In genomic region chr5:133930061-133930823, GRCh38 we compare ENCODE assay signal across 8 cellular contexts. TPM values are rescaled to one million over a fixed set of nuclear protein-coding genes. Genes with fewer than 3 reads are reported as not detected.
DNase-seq lines count a peak whose midpoint lies in the region; ATAC-seq and TF ChIP-seq lines count a peak whose summit lies in the region.

No MANE protein-coding gene starts in this region.

- no peak for DNase-seq in CD14-positive monocyte (ENCODE audit: low spot score)
- DNase-seq in GM23338 (ENCODE audit: low spot score): no peak
- DNase-seq in activated CD4-positive, CD25-positive, alpha-beta regulatory T cell treated with anti-CD3 and anti-CD28 coated beads, Interleukin-2, amount 50 U/mL, for 72 hours: peak; percentile 45
- peak; percentile 20 to 43 for DNase-seq in central memory CD8-positive, alpha-beta T cell (ENCODE audit: low spot score in 2 of 2)
- DNase-seq in stimulated activated CD4-positive, alpha-beta T cell treated with anti-CD3 and anti-CD28 coated beads, Interleukin-4, amount 100 ng/mL, for 1 hour: peak; percentile 70
- no peak for DNase-seq in endothelial cell (ENCODE audit: low spot score)
- no peak for DNase-seq in MM.1S
- DNase-seq in stomach: no peak

- H3K4me1 Mint-ChIP-seq in CD14-positive monocyte: peaks cover 34% of the 10 kb centered on the region
- H3K4me1 Mint-ChIP-seq in GM23338: no peaks in the 10 kb centered on the region; the same call in 2 of the 3 replicates
- peaks cover 10% of the 10 kb centered on the region for H3K4me1 Mint-ChIP-seq in central memory CD8-positive, alpha-beta T cell
- H3K4me1 Mint-ChIP-seq in endothelial cell (ENCODE audit: unreplicated experiment): peaks cover 6% of the 10 kb centered on the region

- 61 to 79% (median 75%) methylated on average over 15 to 16 of the region's 16 CpGs for WGBS in stomach, 5 donors

- H3K27me3 ChIP-seq in GM23338 (ENCODE audit: insufficient read depth): no peaks in the 10 kb centered on the region
- no peaks in the 10 kb centered on the region for H3K27me3 ChIP-seq in MM.1S (replicated peaks; ENCODE audit: insufficient read depth, low read length)
- no peaks in the 10 kb centered on the region for H3K27me3 ChIP-seq in stomach

- H3K4me2 ChIP-seq in GM23338 (no peak overlapping the region), MM.1S (ENCODE audit: low read depth, low read length) (no peak overlapping the region)

- H3K9me2 ChIP-seq in GM23338 (ENCODE audit: insufficient read depth) (no peaks in the 10 kb centered on the region), MM.1S (replicated peaks; ENCODE audit: insufficient read depth, low read length) (no peaks in the 10 kb centered on the region)

- H3K9me3 Mint-ChIP-seq in CD14-positive monocyte (no peaks in the 10 kb centered on the region), GM23338 (no peaks in the 10 kb centered on the region; the same call in 2 of the 3 replicates), endothelial cell (ENCODE audit: unreplicated experiment) (no peaks in the 10 kb centered on the region)
- no peaks in the 10 kb centered on the region for H3K9me3 Mint-ChIP-seq in central memory CD8-positive, alpha-beta T cell

- H2AFZ ChIP-seq in GM23338 (0 out of 2 replicates have a peak overlapping the region, but pooled peaks have one; percentile 18), MM.1S (ENCODE audit: low read length) (no peak overlapping the region)

- no peak overlapping the region for H3K27ac ChIP-seq in GM23338 (ENCODE audit: low read depth)
- H3K27ac ChIP-seq in MM.1S (ENCODE audit: low read length): no peak overlapping the region
- H3K27ac ChIP-seq in stomach: no peak overlapping the region

- H3K36me3 Mint-ChIP-seq in CD14-positive monocyte (peaks cover 0 to 1% of the 10 kb centered on the region in 2 donors), GM23338 (ENCODE audit: low read depth) (peaks cover 4% of the 10 kb centered on the region; the same call in 1 of the 3 replicates), endothelial cell (ENCODE audit: low read depth, unreplicated experiment) (no peaks in the 10 kb centered on the region)
- H3K36me3 Mint-ChIP-seq in central memory CD8-positive, alpha-beta T cell (ENCODE audit: insufficient read depth): peaks cover 4% of the 10 kb centered on the region

- H3K4me3 ChIP-seq in GM23338 (no peak overlapping the region), MM.1S (ENCODE audit: low read length) (no peak overlapping the region), stomach (no peak overlapping the region)

- no peak overlapping the region for H3K9ac ChIP-seq in MM.1S (ENCODE audit: low read length)

- peak overlapping the region; percentile 70 to 87 for H3K4me3 Mint-ChIP-seq in CD14-positive monocyte
- H3K4me3 Mint-ChIP-seq in GM23338: no peak overlapping the region
- peak overlapping the region; percentile 63 for H3K4me3 Mint-ChIP-seq in central memory CD8-positive, alpha-beta T cell
- H3K4me3 Mint-ChIP-seq in endothelial cell (ENCODE audit: unreplicated experiment): no peak overlapping the region

- intact Hi-C loops in CD14-positive monocyte (cut with micrococcal nuclease) (loop anchor here in 1 of 2 donors (10.0 kb wide), 1 partner anchor 375 kb away; no protein-coding TSS in a partner anchor), stomach (cut with DNase I; ENCODE audit: low total_unique reads) (loop anchor here (10.0 kb wide), 1 partner anchor 505 kb away; no protein-coding TSS in a partner anchor)

- TF ChIP-seq CTCF in CD14-positive monocyte (IDR thresholded peaks at IDR 0.05) (no peak), GM23338 (conservative IDR thresholded peaks at IDR 0.05; ENCODE audit: low read depth in 2 of 2) (no peak), endothelial cell (IDR thresholded peaks at IDR 0.05; ENCODE audit: unreplicated experiment) (no peak), MM.1S (IDR thresholded peaks at IDR 0.05; ENCODE audit: low read length) (no peak), stomach (IDR thresholded peaks at IDR 0.05) (no peak)

- H3K27me3 Mint-ChIP-seq in CD14-positive monocyte (ENCODE audit: low read depth in 3 of 3): peaks cover 5 to 10% (median 6%) of the 10 kb centered on the region in 3 donors
- H3K27me3 Mint-ChIP-seq in GM23338 (ENCODE audit: insufficient read depth, low read depth, poor library complexity): peaks cover 9% of the 10 kb centered on the region
- H3K27me3 Mint-ChIP-seq in central memory CD8-positive, alpha-beta T cell: no peaks in the 10 kb centered on the region
- peaks cover 4% of the 10 kb centered on the region for H3K27me3 Mint-ChIP-seq in endothelial cell (ENCODE audit: unreplicated experiment)

- H3K36me3 ChIP-seq in GM23338 (ENCODE audit: insufficient read depth) (no peaks in the 10 kb centered on the region), MM.1S (replicated peaks; ENCODE audit: insufficient read depth, low read length) (no peaks in the 10 kb centered on the region), stomach (no peaks in the 10 kb centered on the region)

- H3K79me2 ChIP-seq in GM23338 (replicated peaks; ENCODE audit: insufficient read depth) (no peaks in the 10 kb centered on the region), MM.1S (ENCODE audit: low read length) (no peaks in the 10 kb centered on the region)

- no peak for ATAC-seq in GM23338
- ATAC-seq in central memory CD8-positive, alpha-beta T cell (replicated peaks; ENCODE audit: extremely low read depth, poor library complexity, severe bottlenecking): peak; percentile 84

- H3K27ac Mint-ChIP-seq in CD14-positive monocyte (peak overlapping the region; percentile 41 to 73 (median 66)), GM23338 (no peak overlapping the region), endothelial cell (ENCODE audit: unreplicated experiment) (no peak overlapping the region)
- H3K27ac Mint-ChIP-seq in central memory CD8-positive, alpha-beta T cell (ENCODE audit: low read depth): peak overlapping the region; percentile 77

- no peaks in the 10 kb centered on the region for H4K20me1 ChIP-seq in GM23338 (replicated peaks; ENCODE audit: insufficient read depth)
- no peaks in the 10 kb centered on the region for H4K20me1 ChIP-seq in MM.1S (ENCODE audit: insufficient read depth, low read length)

- no peaks in the 10 kb centered on the region for H3K9me3 ChIP-seq in MM.1S (replicated peaks; ENCODE audit: insufficient read depth, low read length)
- H3K9me3 ChIP-seq in stomach: no peaks in the 10 kb centered on the region

- no peak for TF ChIP-seq EP300 in stomach (IDR thresholded peaks at IDR 0.05)

- H3K4me1 ChIP-seq in GM23338 (ENCODE audit: insufficient read depth): no peaks in the 10 kb centered on the region
- no peaks in the 10 kb centered on the region for H3K4me1 ChIP-seq in MM.1S (ENCODE audit: low read length)
- H3K4me1 ChIP-seq in stomach: peaks cover 9 to 40% (median 22%) of the 10 kb centered on the region in 4 donors

- TF ChIP-seq POLR2A in stomach (IDR thresholded peaks at IDR 0.05): no peak

- H3F3A ChIP-seq in GM23338 (replicated peaks; ENCODE audit: low read depth): no peaks in the 10 kb centered on the region
- no peaks in the 10 kb centered on the region for H3F3A ChIP-seq in MM.1S (ENCODE audit: insufficient read depth, low read length)

TF ChIP-seq in GM23338, 12 proteins besides CTCF, POLR2A, EP300 and RAD21:
- TF ChIP-seq REST (IDR thresholded peaks at IDR 0.05; ENCODE audit: unreplicated experiment): no peak
- TF ChIP-seq ZNF331 (CRISPR knock-in tag; IDR thresholded peaks at IDR 0.05; ENCODE audit: low read depth): no peak
- no peak for TF ChIP-seq POLR2AphosphoS5 (IDR thresholded peaks at IDR 0.05; ENCODE audit: low read depth)
- no peak for TF ChIP-seq STAT1 (IDR thresholded peaks at IDR 0.05; ENCODE audit: unreplicated experiment)
- no peak for TF ChIP-seq ZNF114 (CRISPR knock-in tag; IDR thresholded peaks at IDR 0.05)
- TF ChIP-seq EZH2phosphoT487 (IDR thresholded peaks at IDR 0.05; ENCODE audit: unreplicated experiment): no peak
TF ChIP-seq in GM23338: peak in this region for 0.

RNA-seq across cellular contexts. Expression of gene C5orf15, which starts 38.2 kb away (rescaled TPM):
- polyA plus RNA-seq in CD14-positive monocyte (10 to 100 TPM; 46.9 to 59.2 TPM), GM23338 (2016; fragmentation: Nextera tagmentation; extraction: Ambion mirVana) (28.6 and 37.7 TPM in 2 replicates), stomach (10 to 100 TPM; 16.9 to 18.2 (median 17.7) TPM)
- total RNA-seq in GM23338 (2014; rRNA removed; shearing (Covaris generic)): 61.4 and 67.4 TPM in 2 replicates
- total RNA-seq in endothelial cell (ENCODE audit: unreplicated experiment) (35.5 TPM), stomach (10 to 100 TPM in 4 of 5 donors, 1 to 10 TPM in 1; 2.9 to 77.8 (median 31.2) TPM)

Comparison
In these comparisons a context has a peak if more than half of its experiments do, and no peak if none do; other contexts are left out.
1. DNase-seq: peak in activated CD4-positive, CD25-positive, alpha-beta regulatory T cell treated with anti-CD3 and anti-CD28 coated beads, Interleukin-2, amount 50 U/mL, for 72 hours (single experiment), central memory CD8-positive, alpha-beta T cell (2 of 2) and stimulated activated CD4-positive, alpha-beta T cell treated with anti-CD3 and anti-CD28 coated beads, Interleukin-4, amount 100 ng/mL, for 1 hour (single experiment); none in CD14-positive monocyte (single experiment), GM23338 (single experiment), endothelial cell (single experiment), MM.1S (single experiment) and stomach (single experiment).
2. H3K27ac Mint-ChIP-seq: peak in CD14-positive monocyte (7 of 7) and central memory CD8-positive, alpha-beta T cell (single experiment); none in GM23338 (single experiment) and endothelial cell (single experiment).
3. H3K4me3 Mint-ChIP-seq: peak in CD14-positive monocyte (2 of 2) and central memory CD8-positive, alpha-beta T cell (single experiment); none in GM23338 (single experiment) and endothelial cell (single experiment).